ENCODE assay signal across 8 cellular contexts in the genomic region with DNA sequence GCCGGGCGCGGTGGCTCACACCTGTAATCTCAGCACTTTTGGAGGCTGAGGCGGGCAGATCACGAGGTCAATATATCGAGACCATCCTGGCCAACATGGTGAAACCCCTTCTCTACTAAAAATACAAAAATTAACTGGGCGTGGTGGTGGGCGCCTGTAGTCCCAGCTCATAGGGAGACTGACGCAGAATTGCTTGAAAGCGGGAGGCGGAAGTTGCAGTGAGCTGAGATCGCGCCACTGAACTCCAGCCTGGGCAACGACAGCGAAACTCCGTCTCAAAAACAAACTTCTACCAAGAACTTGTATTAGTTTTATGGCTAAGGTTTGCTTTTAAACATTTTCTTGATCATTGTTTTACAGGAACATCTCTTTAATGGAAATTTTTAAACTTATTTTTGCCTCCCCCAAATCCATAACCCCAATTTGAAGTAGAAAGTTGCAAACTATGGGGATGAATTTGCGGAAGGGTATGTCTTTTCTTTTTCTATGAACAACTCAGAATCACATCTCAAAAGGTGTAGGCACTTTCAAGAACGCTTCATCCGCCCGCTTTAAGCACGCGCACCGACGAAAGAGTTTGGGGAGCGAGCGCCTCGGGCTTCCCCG. TPM values are rescaled to one million over a fixed set of nuclear protein-coding genes. Genes with fewer than 3 reads are reported as not detected.
DNase-seq lines count a peak whose midpoint lies in the region; ATAC-seq and TF ChIP-seq lines count a peak whose summit lies in the region.

No MANE protein-coding gene starts in this region.

- H3K4me1 ChIP-seq in OCI-LY3 (ENCODE audit: low read length) (peaks cover 18% of the 10 kb centered on the region), osteoblast (ENCODE audit: insufficient read depth, low read length) (peaks cover 8% of the 10 kb centered on the region)

- POLR2A ChIA-PET in CD4-positive, alpha-beta T cell (lab: Charles Lee) = interaction anchor here (0.6 to 4.9 kb wide), 15 partner anchors 10 to 890 kb away, joined by 3 to 245 read pairs (median 5); a partner anchor contains a TSS
- POLR2A ChIA-PET in HEK293T (lab: Yijun Ruan, JAX) = interaction anchor here (1.5 kb wide), 1 partner anchor 45 kb away, joined by 3 read pairs; no protein-coding TSS in a partner anchor

- H3K4me1 Mint-ChIP-seq in CD4-positive, alpha-beta T cell (ENCODE audit: low read depth) = peaks cover 17% of the 10 kb centered on the region
- H3K4me1 Mint-ChIP-seq in endothelial cell (ENCODE audit: unreplicated experiment) = peaks cover 11% of the 10 kb centered on the region

- H3K4me3 ChIP-seq in OCI-LY3 (ENCODE audit: low read length) = peak overlapping the region; percentile 73
- H3K4me3 ChIP-seq in osteoblast (ENCODE audit: insufficient read depth, low read length) = peak overlapping the region; percentile 70

- no peaks in the 10 kb centered on the region for H3K9me3 Mint-ChIP-seq in CD4-positive, alpha-beta T cell
- H3K9me3 Mint-ChIP-seq in endothelial cell (ENCODE audit: unreplicated experiment) = no peaks in the 10 kb centered on the region

- peak overlapping the region; percentile 73 for H3K4me3 Mint-ChIP-seq in CD4-positive, alpha-beta T cell
- H3K4me3 Mint-ChIP-seq in endothelial cell (ENCODE audit: unreplicated experiment) = peak overlapping the region; percentile 65

- H3K27me3 ChIP-seq in CD4-positive, alpha-beta T cell (ENCODE audit: control insufficient read depth, insufficient read depth, low read length) = no peaks in the 10 kb centered on the region
- no peaks in the 10 kb centered on the region for H3K27me3 ChIP-seq in OCI-LY3 (ENCODE audit: low read depth, low read length)
- H3K27me3 ChIP-seq in osteoblast (ENCODE audit: insufficient read depth, low read length) = no peaks in the 10 kb centered on the region

- H3K9ac ChIP-seq in OCI-LY3 (ENCODE audit: low read length) = peak overlapping the region; percentile 57

- H3K36me3 ChIP-seq in OCI-LY3 (replicated peaks; ENCODE audit: low read depth, low read length) (no peaks in the 10 kb centered on the region), osteoblast (ENCODE audit: insufficient read depth, low read length) (no peaks in the 10 kb centered on the region)

- CTCF ChIA-PET in CD4-positive, alpha-beta T cell (lab: Charles Lee) = interaction anchor here (1.5 to 4.4 kb wide), 5 partner anchors 14 to 52 kb away, joined by 3 to 38 read pairs (median 5); no protein-coding TSS in a partner anchor
- CTCF ChIA-PET in HEK293T (lab: Yijun Ruan, JAX) = no interaction called here

- ATAC-seq in CD4-positive, alpha-beta T cell (ENCODE audit: poor library complexity) = no peak

- H3K27ac Mint-ChIP-seq in CD4-positive, alpha-beta T cell = peak overlapping the region; percentile 94
- H3K27ac Mint-ChIP-seq in endothelial cell (ENCODE audit: unreplicated experiment) = peak overlapping the region; percentile 90

- H3K27ac ChIP-seq in CD4-positive, alpha-beta T cell (ENCODE audit: low read depth, low read length) = peak overlapping the region; percentile 96
- H3K27ac ChIP-seq in OCI-LY3 (ENCODE audit: low read length) (peak overlapping the region; percentile 76), osteoblast (ENCODE audit: low read depth, low read length) (peak overlapping the region; percentile 65)

- peak overlapping the region; percentile 61; the same call in 1 of the 2 replicates for H2AFZ ChIP-seq in OCI-LY3 (ENCODE audit: low read depth, low read length)
- peak overlapping the region; percentile 92 for H2AFZ ChIP-seq in osteoblast (ENCODE audit: low read length)

- no peaks in the 10 kb centered on the region for H3K79me2 ChIP-seq in OCI-LY3 (ENCODE audit: low read length)
- H3K79me2 ChIP-seq in osteoblast (ENCODE audit: insufficient read depth, low read length) = no peaks in the 10 kb centered on the region

- H3K27me3 Mint-ChIP-seq in CD4-positive, alpha-beta T cell = no peaks in the 10 kb centered on the region
- peaks cover 12% of the 10 kb centered on the region for H3K27me3 Mint-ChIP-seq in endothelial cell (ENCODE audit: unreplicated experiment)

- TF ChIP-seq CTCF in CD4-positive, alpha-beta T cell (IDR thresholded peaks at IDR 0.05) = no peak
- no peak for TF ChIP-seq CTCF in OCI-LY3 (IDR thresholded peaks at IDR 0.05; ENCODE audit: low read depth, low read length)
- TF ChIP-seq CTCF in endothelial cell (IDR thresholded peaks at IDR 0.05; ENCODE audit: unreplicated experiment) = no peak
- TF ChIP-seq CTCF in osteoblast (IDR thresholded peaks at IDR 0.05; ENCODE audit: extremely low read depth, low read depth, low read length) = no peak

- no peaks in the 10 kb centered on the region for H3K36me3 Mint-ChIP-seq in CD4-positive, alpha-beta T cell (ENCODE audit: low read depth)
- H3K36me3 Mint-ChIP-seq in endothelial cell (ENCODE audit: low read depth, unreplicated experiment) = peaks cover 11% of the 10 kb centered on the region

- H4K20me1 ChIP-seq in OCI-LY3 (ENCODE audit: insufficient read depth, low read length) (no peaks in the 10 kb centered on the region), osteoblast (ENCODE audit: insufficient read depth, low read length) (no peaks in the 10 kb centered on the region)

- intact Hi-C loops in CD4-positive, alpha-beta T cell (cut with DNase I, micrococcal nuclease) = loop anchor here (1.0 to 10.0 kb wide), 10 partner anchors 16 to 607 kb away; a partner anchor contains a TSS

- H3K9me3 ChIP-seq in CD4-positive, alpha-beta T cell (ENCODE audit: control insufficient read depth, low read length) = no peaks in the 10 kb centered on the region
- H3K9me3 ChIP-seq in OCI-LY3 (ENCODE audit: insufficient read depth, low read length) (peaks cover 8% of the 10 kb centered on the region; the same call in 1 of the 2 replicates), osteoblast (ENCODE audit: low read depth, low read length) (no peaks in the 10 kb centered on the region)

- H3K4me2 ChIP-seq in OCI-LY3 (ENCODE audit: low read length) = peak overlapping the region; percentile 51
- H3K4me2 ChIP-seq in osteoblast (ENCODE audit: insufficient read depth, low read length) = peak overlapping the region; percentile 82

- no peak for DNase-seq in CD4-positive, alpha-beta T cell
- DNase-seq in endothelial cell (ENCODE audit: low spot score) = no peak
- no peak for DNase-seq in osteoblast (ENCODE audit: insufficient read length, low spot score, missing footprints)
- DNase-seq in dermis blood vessel endothelial cell = no peak
- DNase-seq in effector CD8-positive, alpha-beta T cell (lab: John Stamatoyannopoulos, UW) = no peak
- no peak for DNase-seq in GM03348 (ENCODE audit: low spot score)
- no peak for DNase-seq in HEK293T (ENCODE audit: extremely low spot score)

TF ChIP-seq in HEK293T, 16 proteins besides CTCF, POLR2A, EP300 and RAD21:
- TF ChIP-seq FOXM1 (IDR thresholded peaks at IDR 0.05; ENCODE audit: borderline replicate concordance) = no peak
- TF ChIP-seq, protein P1, sequence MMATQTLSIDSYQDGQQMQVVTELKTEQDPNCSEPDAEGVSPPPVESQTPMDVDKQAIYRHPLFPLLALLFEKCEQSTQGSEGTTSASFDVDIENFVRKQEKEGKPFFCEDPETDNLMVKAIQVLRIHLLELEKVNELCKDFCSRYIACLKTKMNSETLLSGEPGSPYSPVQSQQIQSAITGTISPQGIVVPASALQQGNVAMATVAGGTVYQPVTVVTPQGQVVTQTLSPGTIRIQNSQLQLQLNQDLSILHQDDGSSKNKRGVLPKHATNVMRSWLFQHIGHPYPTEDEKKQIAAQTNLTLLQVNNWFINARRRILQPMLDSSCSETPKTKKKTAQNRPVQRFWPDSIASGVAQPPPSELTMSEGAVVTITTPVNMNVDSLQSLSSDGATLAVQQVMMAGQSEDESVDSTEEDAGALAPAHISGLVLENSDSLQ (IDR thresholded peaks at IDR 0.05) = no peak
- TF ChIP-seq BHLHE40 (IDR thresholded peaks at IDR 0.05; ENCODE audit: borderline replicate concordance) = no peak
- TF ChIP-seq LEF1 (IDR thresholded peaks at IDR 0.05; ENCODE audit: borderline replicate concordance) = no peak
- no peak for TF ChIP-seq FOXK2 (IDR thresholded peaks at IDR 0.05)
- TF ChIP-seq SUZ12 (IDR thresholded peaks at IDR 0.05) = no peak
- TF ChIP-seq TARDBP (IDR thresholded peaks at IDR 0.05) = no peak
- no peak for TF ChIP-seq FOXA1 (IDR thresholded peaks at IDR 0.05)
- no peak for TF ChIP-seq SP1 (IDR thresholded peaks at IDR 0.05)
- no peak for TF ChIP-seq HDGF (IDR thresholded peaks at IDR 0.05; ENCODE audit: borderline replicate concordance)
- TF ChIP-seq CTBP1 (IDR thresholded peaks at IDR 0.05; ENCODE audit: borderline replicate concordance) = no peak
- no peak for TF ChIP-seq L3MBTL2 (conservative IDR thresholded peaks at IDR 0.05)
- no peak for TF ChIP-seq ARNT (IDR thresholded peaks at IDR 0.05)
- TF ChIP-seq NFRKB (IDR thresholded peaks at IDR 0.05) = no peak

RNA-seq across cellular contexts. Expression of a gene that starts 46.8 kb away (rescaled TPM):
- total RNA-seq in CD4-positive, alpha-beta T cell = 1,000 to 10,000 TPM; 1,546 to 1,586 TPM
- total RNA-seq in endothelial cell (ENCODE audit: unreplicated experiment) (592 TPM), osteoblast (459 and 545 TPM in 2 replicates), dermis blood vessel endothelial cell (1,131 and 1,294 TPM in 2 replicates)
